Comparison of ENCODE assay signal across 8 cellular contexts in genomic region chr10:69180525-69181204, GRCh38. TPM values are rescaled to one million over a fixed set of nuclear protein-coding genes. Genes with fewer than 3 reads are reported as not detected.
DNase-seq lines count a peak whose midpoint lies in the region; ATAC-seq and TF ChIP-seq lines count a peak whose summit lies in the region.

No MANE protein-coding gene starts in this region.

- peak overlapping the region; percentile 96 for H3K4me3 Mint-ChIP-seq in activated CD8-positive, alpha-beta T cell treated with anti-CD3 and anti-CD28 coated beads, Interleukin-2, amount 10 ng/mL, durations not matched to agents 7 days and 5 days
- peak overlapping the region; percentile 94 for H3K4me3 Mint-ChIP-seq in progenitor cell of endocrine pancreas (ENCODE audit: low read depth)

- H3K36me3 ChIP-seq in ES-I3 (ENCODE audit: insufficient read depth, low read length): no peaks in the 10 kb centered on the region

- H3K4me1 ChIP-seq in ES-I3 (ENCODE audit: insufficient read depth, low read length): no peaks in the 10 kb centered on the region

- no peaks in the 10 kb centered on the region for H3K9me3 Mint-ChIP-seq in activated CD8-positive, alpha-beta T cell treated with anti-CD3 and anti-CD28 coated beads, Interleukin-2, amount 10 ng/mL, durations not matched to agents 7 days and 5 days (ENCODE audit: insufficient read depth)
- H3K9me3 Mint-ChIP-seq in progenitor cell of endocrine pancreas (ENCODE audit: low read depth): no peaks in the 10 kb centered on the region

- H3K36me3 Mint-ChIP-seq in activated CD8-positive, alpha-beta T cell treated with anti-CD3 and anti-CD28 coated beads, Interleukin-2, amount 10 ng/mL, durations not matched to agents 7 days and 5 days (ENCODE audit: low read depth): peaks cover 7% of the 10 kb centered on the region
- H3K36me3 Mint-ChIP-seq in progenitor cell of endocrine pancreas (ENCODE audit: insufficient read depth): peaks cover 3% of the 10 kb centered on the region

- DNase-seq in HPDE6-E6E7 (ENCODE audit: extremely low spot score) (peak; percentile 32), fibroblast of villous mesenchyme (ENCODE audit: low read depth) (peak; percentile 15), progenitor cell of endocrine pancreas (ENCODE audit: low spot score, unreplicated experiment) (no peak), SHP77 (lab: John Stamatoyannopoulos, UW) (no peak), ecto neural progenitor cell (ENCODE audit: low spot score) (no peak), hippocampal formation (lab: John Stamatoyannopoulos, UW) (no peak)
- DNase-seq in activated CD8-positive, alpha-beta T cell treated with anti-CD3 and anti-CD28 coated beads, Interleukin-2, amount 10 ng/mL, durations not matched to agents 7 days and 5 days: peak; percentile 51

- peak overlapping the region; percentile 100 for H3K27ac Mint-ChIP-seq in activated CD8-positive, alpha-beta T cell treated with anti-CD3 and anti-CD28 coated beads, Interleukin-2, amount 10 ng/mL, durations not matched to agents 7 days and 5 days
- H3K27ac Mint-ChIP-seq in progenitor cell of endocrine pancreas: peak overlapping the region; percentile 100

- H3K27me3 Mint-ChIP-seq in activated CD8-positive, alpha-beta T cell treated with anti-CD3 and anti-CD28 coated beads, Interleukin-2, amount 10 ng/mL, durations not matched to agents 7 days and 5 days (ENCODE audit: low read depth): no peaks in the 10 kb centered on the region
- no peaks in the 10 kb centered on the region for H3K27me3 Mint-ChIP-seq in progenitor cell of endocrine pancreas

- H3K4me3 ChIP-seq in fibroblast of villous mesenchyme (ENCODE audit: low read depth, low read length): peak overlapping the region; percentile 94

- H3K9me3 ChIP-seq in ES-I3 (ENCODE audit: control insufficient read depth, insufficient read depth, low read length): no peaks in the 10 kb centered on the region

- peak; percentile 25 for ATAC-seq in activated CD8-positive, alpha-beta T cell treated with anti-CD3 and anti-CD28 coated beads, Interleukin-2, amount 10 ng/mL, durations not matched to agents 7 days and 5 days

- peak overlapping the region; percentile 85 for H3K9ac ChIP-seq in ES-I3 (ENCODE audit: low read depth, low read length)

- peaks cover 36% of the 10 kb centered on the region for H3K4me1 Mint-ChIP-seq in activated CD8-positive, alpha-beta T cell treated with anti-CD3 and anti-CD28 coated beads, Interleukin-2, amount 10 ng/mL, durations not matched to agents 7 days and 5 days (ENCODE audit: low read depth)
- H3K4me1 Mint-ChIP-seq in progenitor cell of endocrine pancreas (ENCODE audit: low read depth): peaks cover 11% of the 10 kb centered on the region

- CTCF ChIA-PET in activated CD8-positive, alpha-beta T cell treated with anti-CD3 and anti-CD28 coated beads, Interleukin-2, amount 10 ng/mL, durations not matched to agents 7 days and 5 days (lab: Charles Lee): interaction anchor here (1.2 to 1.4 kb wide), 2 partner anchors 24 to 175 kb away, joined by 4 to 5 read pairs; no protein-coding TSS in a partner anchor

- POLR2A ChIA-PET in activated CD8-positive, alpha-beta T cell treated with anti-CD3 and anti-CD28 coated beads, Interleukin-2, amount 10 ng/mL, durations not matched to agents 7 days and 5 days (lab: Charles Lee): interaction anchor here (0.7 to 1.4 kb wide), 5 partner anchors 16 to 48 kb away, joined by 4 to 9 read pairs (median 6); no protein-coding TSS in a partner anchor

- TF ChIP-seq CTCF in fibroblast of villous mesenchyme (IDR thresholded peaks at IDR 0.05; ENCODE audit: insufficient read depth, low read depth, low read length) (no peak), progenitor cell of endocrine pancreas (IDR thresholded peaks at IDR 0.05; ENCODE audit: unreplicated experiment) (no peak)

RNA-seq across cellular contexts. Expression of gene SUPV3L1, which starts 0.6 kb away (rescaled TPM):
- 10 to 100 TPM; 35.5 to 36.8 TPM for total RNA-seq in activated CD8-positive, alpha-beta T cell treated with anti-CD3 and anti-CD28 coated beads, Interleukin-2, amount 10 ng/mL, durations not matched to agents 7 days and 5 days
- total RNA-seq in fibroblast of villous mesenchyme: 22.5 and 28.5 TPM in 2 replicates
- total RNA-seq in progenitor cell of endocrine pancreas: 35.9 and 36.6 TPM in 2 replicates

RNA-seq across cellular contexts. Expression of gene HKDC1, which starts 39.5 kb away (rescaled TPM):
- 1 to 10 TPM; 1.4 to 1.8 TPM for total RNA-seq in activated CD8-positive, alpha-beta T cell treated with anti-CD3 and anti-CD28 coated beads, Interleukin-2, amount 10 ng/mL, durations not matched to agents 7 days and 5 days
- total RNA-seq in fibroblast of villous mesenchyme: 0.43 and 0.64 TPM in 2 replicates
- total RNA-seq in progenitor cell of endocrine pancreas: 4.1 and 6.2 TPM in 2 replicates

RNA-seq across cellular contexts. Expression of gene VPS26A, which starts 56.7 kb away (rescaled TPM):
- total RNA-seq in activated CD8-positive, alpha-beta T cell treated with anti-CD3 and anti-CD28 coated beads, Interleukin-2, amount 10 ng/mL, durations not matched to agents 7 days and 5 days: 10 to 100 TPM; 53.6 to 61.9 TPM
- total RNA-seq in fibroblast of villous mesenchyme (24.8 and 38.9 TPM in 2 replicates), progenitor cell of endocrine pancreas (51.1 and 60.4 TPM in 2 replicates)

Comparison
In these comparisons a context has a peak if more than half of its experiments do, and no peak if none do; other contexts are left out.
1. DNase-seq: peak in HPDE6-E6E7 (single experiment), activated CD8-positive, alpha-beta T cell treated with anti-CD3 and anti-CD28 coated beads, Interleukin-2, amount 10 ng/mL, durations not matched to agents 7 days and 5 days (single experiment) and fibroblast of villous mesenchyme (single experiment); none in progenitor cell of endocrine pancreas (single experiment), SHP77 (0 of 2), ecto neural progenitor cell (single experiment) and hippocampal formation (0 of 2).